ENCODE assay signal across 8 cellular contexts in the genomic region with DNA sequence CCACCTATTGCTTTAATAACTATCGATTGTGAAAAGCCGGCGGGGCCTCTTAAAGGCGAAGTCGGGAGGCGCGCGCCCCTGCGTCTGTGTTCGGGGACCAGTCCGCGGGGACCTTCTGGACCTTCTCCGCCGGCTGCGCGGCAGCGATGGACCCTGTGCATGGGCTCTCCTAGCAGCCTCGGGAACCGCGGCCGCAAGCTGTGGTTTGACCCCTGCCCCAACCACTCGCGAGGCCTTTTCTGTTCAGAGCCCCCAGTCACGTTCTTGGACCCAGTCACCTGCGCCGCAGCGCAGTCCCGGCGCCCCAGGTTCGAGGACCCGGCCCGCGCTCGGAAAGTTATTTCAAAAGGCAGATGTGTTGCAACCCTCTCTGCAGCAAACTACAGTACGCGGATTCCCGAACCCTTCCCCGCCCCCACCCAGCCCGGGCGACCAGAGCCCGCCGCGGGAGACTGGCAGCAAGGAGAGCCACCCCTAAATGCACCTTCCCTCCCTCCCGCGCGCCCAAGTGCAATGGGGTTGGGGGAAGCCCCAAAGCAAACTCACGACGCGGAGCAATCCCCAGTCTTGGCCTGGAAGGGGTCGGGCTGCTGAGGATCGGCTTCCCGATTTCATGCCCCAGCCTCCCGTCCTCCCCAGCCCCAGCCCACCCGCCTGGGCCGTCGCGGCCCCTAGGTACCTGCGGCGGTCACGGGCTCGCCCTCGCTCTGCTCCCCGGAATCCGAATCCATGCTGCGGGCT. TPM values are rescaled to one million over a fixed set of nuclear protein-coding genes. Genes with fewer than 3 reads are reported as not detected.
A peak's percentile ranks its signal among the peaks of the same experiment; 100 is the strongest.
DNase-seq lines count a peak whose midpoint lies in the region; ATAC-seq and TF ChIP-seq lines count a peak whose summit lies in the region.

No MANE protein-coding gene starts in this region.

- intact Hi-C loops in Calu3 (cut with micrococcal nuclease; ENCODE audit: unreplicated experiment) (no loop called here), uterus (cut with DNase I; ENCODE audit: low total_unique reads) (no loop called here)

- CTCF ChIA-PET in Calu3 (lab: Charles Lee): no interaction called here

- TF ChIP-seq CTCF in Calu3 (IDR thresholded peaks at IDR 0.05; ENCODE audit: unreplicated experiment) (no peak), mesothelial cell of epicardium (IDR thresholded peaks at IDR 0.05; ENCODE audit: unreplicated experiment) (no peak), uterus (IDR thresholded peaks at IDR 0.05) (no peak)

- H3K9me3 Mint-ChIP-seq in Calu3 (ENCODE audit: low read depth, unreplicated experiment): no peaks in the 10 kb centered on the region
- H3K9me3 Mint-ChIP-seq in mesothelial cell of epicardium: no peaks in the 10 kb centered on the region

- no TSS peak for BruUV-seq in Calu3 (replicated peaks; lab: Mats Ljungman, UMichigan)

- no peak overlapping the region for H3K9ac ChIP-seq in duodenal mucosa (ENCODE audit: low read depth in 1 of 2, low read length in 2 of 2)

- H3K27ac Mint-ChIP-seq in Calu3 (ENCODE audit: unreplicated experiment) (no peak overlapping the region), mesothelial cell of epicardium (no peak overlapping the region)

- peak overlapping the region; percentile 55 for H3K4me3 ChIP-seq in MG63
- H3K4me3 ChIP-seq in duodenal mucosa (ENCODE audit: low read depth in 1 of 2, low read length in 2 of 2): peak overlapping the region; percentile 52 to 58
- H3K4me3 ChIP-seq in uterus: peak overlapping the region; percentile 57 to 88

- TF ChIP-seq POLR2A in uterus (IDR thresholded peaks at IDR 0.05): no peak

- H3K4me1 Mint-ChIP-seq in Calu3 (ENCODE audit: low read depth, unreplicated experiment): no peaks in the 10 kb centered on the region
- peaks cover 6% of the 10 kb centered on the region for H3K4me1 Mint-ChIP-seq in mesothelial cell of epicardium

- peak overlapping the region; percentile 66 for H3K4me3 Mint-ChIP-seq in Calu3 (ENCODE audit: low read depth, unreplicated experiment)
- peak overlapping the region; percentile 67 for H3K4me3 Mint-ChIP-seq in mesothelial cell of epicardium

- H3K27ac ChIP-seq in duodenal mucosa (ENCODE audit: low read depth, low read length): no peak overlapping the region
- peak overlapping the region; percentile 92 to 98 for H3K27ac ChIP-seq in uterus

- no peaks in the 10 kb centered on the region for H3K9me3 ChIP-seq in MG63
- H3K9me3 ChIP-seq in duodenal mucosa (ENCODE audit: control insufficient read depth in 1 of 2, low read length in 2 of 2): no peaks in the 10 kb centered on the region
- H3K9me3 ChIP-seq in uterus: no peaks in the 10 kb centered on the region

- H3K27me3 ChIP-seq in MG63 (peaks cover 2% of the 10 kb centered on the region; the same call in 1 of the 2 replicates), duodenal mucosa (ENCODE audit: control insufficient read depth in 1 of 2, insufficient read depth in 2 of 2, low read length in 2 of 2) (peaks cover 11 to 63% of the 10 kb centered on the region in 2 donors), uterus (no peaks in the 10 kb centered on the region)

- ATAC-seq in HG02885 (IDR thresholded peaks at IDR 0.05; ENCODE audit: poor library complexity, unreplicated experiment) (no peak), GM21360 (IDR thresholded peaks at IDR 0.05; ENCODE audit: unreplicated experiment) (no peak)

- H3K4me1 ChIP-seq in duodenal mucosa (ENCODE audit: control insufficient read depth in 1 of 2, insufficient read depth in 2 of 2, low read length in 2 of 2) (peaks cover 6 to 11% of the 10 kb centered on the region in 2 donors), uterus (peaks cover 4 to 5% of the 10 kb centered on the region in 2 donors)

- no peaks in the 10 kb centered on the region for H3K36me3 Mint-ChIP-seq in Calu3 (ENCODE audit: insufficient read depth, unreplicated experiment)
- H3K36me3 Mint-ChIP-seq in mesothelial cell of epicardium: no peaks in the 10 kb centered on the region

- H3K36me3 ChIP-seq in MG63: no peaks in the 10 kb centered on the region
- H3K36me3 ChIP-seq in duodenal mucosa (ENCODE audit: control insufficient read depth in 1 of 2, insufficient read depth in 2 of 2, low read length in 2 of 2): no peaks in the 10 kb centered on the region
- no peaks in the 10 kb centered on the region for H3K36me3 ChIP-seq in uterus

- H3K27me3 Mint-ChIP-seq in Calu3 (ENCODE audit: unreplicated experiment) (peaks cover 100% of the 10 kb centered on the region), mesothelial cell of epicardium (ENCODE audit: low read depth) (peaks cover 93% of the 10 kb centered on the region)

- peak; percentile 25 for DNase-seq in Calu3
- DNase-seq in MG63: peak; percentile 9
- DNase-seq in mesothelial cell of epicardium (ENCODE audit: low spot score in 2 of 2, unreplicated experiment in 2 of 2): no peak
- DNase-seq in uterus: peak; percentile 65 to 66
- no peak for DNase-seq in NOMO-1 treated with dmso at 0.1 percent for 144 hours (lab: John Stamatoyannopoulos, UW; ENCODE audit: unreplicated experiment)

RNA-seq across cellular contexts. Expression of gene TNFAIP8L3, which starts 0.7 kb away (rescaled TPM):
- total RNA-seq in Calu3 (2022) (not detected in 2 replicates), mesothelial cell of epicardium (0.31 to 0.75 TPM (median 0.61 TPM) in 3 replicates), uterus (100 to 1,000 TPM in 1 of 4 donors, 10 to 100 TPM in 3; 20.0 to 173 (median 43.2) TPM)
- 2.4 and 4.8 TPM in 2 replicates for total RNA-seq in MG63 (2014; rRNA removed; shearing (Covaris generic); ENCODE audit: low replicate concordance)

Comparison
In these comparisons a context has a peak if more than half of its experiments do, and no peak if none do; other contexts are left out.
1. DNase-seq: peak in Calu3 (single experiment), MG63 (single experiment) and uterus (2 of 2); none in mesothelial cell of epicardium (0 of 2) and NOMO-1 treated with dmso at 0.1 percent for 144 hours (single experiment).
2. Peak in every context shown above with its lines, with median percentiles within 50 percentile points of each other: H3K4me3 ChIP-seq.